12 cellular contexts compared by ENCODE assay signal in genomic region chr11:64321533-64321932, GRCh38. TPM values are rescaled to one million over a fixed set of nuclear protein-coding genes. Genes with fewer than 3 reads are reported as not detected.
DNase-seq lines count a peak whose midpoint lies in the region; ATAC-seq, FAIRE-seq and TF ChIP-seq lines count a peak whose summit lies in the region.
"Had no signal": no experiment of that assay in that cellular context is flagged by ENCODE, and none has a peak within 500 bp of the region (broad histone marks: within the 10 kb centered on the region; RNA-seq: fewer than 3 reads in every experiment).

No MANE protein-coding gene starts in this region.

- no peaks in the 10 kb centered on the region for H3K9me3 Mint-ChIP-seq in type B pancreatic cell
- H3K9me3 Mint-ChIP-seq in activated T-helper 1 cell treated with anti-CD3 and anti-CD28 coated beads, Interleukin-12 subunit alpha, Interleukin-12 subunit beta, Interleukin-2, Interleukin-4 antibody, amounts not matched to agents 30 ng/mL and 10 ng/mL and 1 ng/mL, durations not matched to agents 14 hours and 24 hours and 36 hours = no peaks in the 10 kb centered on the region
- H3K9me3 Mint-ChIP-seq: CD14-positive monocyte; central memory CD8-positive, alpha-beta T cell; stimulated activated naive B cell treated with anti-CD40 and anti-IgM and Interleukin-4, amounts not matched to agents 10 μg/mL and 1 μg/mL and 100 μg/mL, for 72 hours had no signal

- FAIRE-seq in K562 (lab: Jason Lieb, UNC) = no peak

- H4K20me1 ChIP-seq in K562 (replicated peaks; ENCODE audit: control insufficient read depth, insufficient read depth, low read length) = no peaks in the 10 kb centered on the region

- H3K9me3 ChIP-seq in K562 (replicated peaks; ENCODE audit: control insufficient read depth, insufficient read depth, low read depth, low read length) = no peaks in the 10 kb centered on the region
- H3K9me3 ChIP-seq in left lung = no peaks in the 10 kb centered on the region

- peak overlapping the region; percentile 75 for H3K4me3 Mint-ChIP-seq in type B pancreatic cell
- no peak overlapping the region for H3K4me3 Mint-ChIP-seq in activated T-helper 1 cell treated with anti-CD3 and anti-CD28 coated beads, Interleukin-12 subunit alpha, Interleukin-12 subunit beta, Interleukin-2, Interleukin-4 antibody, amounts not matched to agents 30 ng/mL and 10 ng/mL and 1 ng/mL, durations not matched to agents 14 hours and 24 hours and 36 hours
- H3K4me3 Mint-ChIP-seq: CD14-positive monocyte; central memory CD8-positive, alpha-beta T cell; stimulated activated naive B cell treated with anti-CD40 and anti-IgM and Interleukin-4, amounts not matched to agents 10 μg/mL and 1 μg/mL and 100 μg/mL, for 72 hours had no signal

- TF ChIP-seq POLR2A in K562 (conservative IDR thresholded peaks at IDR 0.05) = no peak

- no TSS peak for BruUV-seq in K562 (replicated peaks; lab: Mats Ljungman, UMichigan)

- H3K4me1 ChIP-seq in K562 (replicated peaks in 1 of 2; ENCODE audit: control insufficient read depth in 2 of 2, insufficient read depth in 2 of 2, low read length in 2 of 2) (peaks cover 10 to 50% of the 10 kb centered on the region in 2 experiments; a peak in 4 of 5 replicates), left lung (peaks cover 5 to 32% of the 10 kb centered on the region in 2 donors)

- WGBS in K562 (ENCODE audit: insufficient coverage, low coverage, missing lambda C conversion rate) = 90% methylated on average over 5 of the region's 5 CpGs

- peaks cover 24% of the 10 kb centered on the region for H3K79me2 ChIP-seq in K562 (ENCODE audit: control insufficient read depth, insufficient read depth, low read length)

- H3K27ac Mint-ChIP-seq in type B pancreatic cell = peak overlapping the region; percentile 100
- no peak overlapping the region for H3K27ac Mint-ChIP-seq in activated T-helper 1 cell treated with anti-CD3 and anti-CD28 coated beads, Interleukin-12 subunit alpha, Interleukin-12 subunit beta, Interleukin-2, Interleukin-4 antibody, amounts not matched to agents 30 ng/mL and 10 ng/mL and 1 ng/mL, durations not matched to agents 14 hours and 24 hours and 36 hours
- H3K27ac Mint-ChIP-seq: stimulated activated naive B cell treated with anti-CD40 and anti-IgM and Interleukin-4, amounts not matched to agents 10 μg/mL and 1 μg/mL and 100 μg/mL, for 72 hours had no signal

- POLR2A ChIA-PET in K562 (lab: Yijun Ruan, JAX) = interaction anchor here (0.7 kb wide), 1 partner anchor 51 kb away, joined by 5 read pairs; no protein-coding TSS in a partner anchor

- no peak for TF ChIP-seq RAD21 in K562 (CRISPR knock-in tag; conservative IDR thresholded peaks at IDR 0.05 in 1 of 2, IDR thresholded peaks at IDR 0.05 in 1 of 2)

- CTCF ChIA-PET in K562 (lab: Yijun Ruan, JAX; ENCODE audit: low intra/inter-chr PET ratio) = no interaction called here

- ATAC-seq in K562 (no peak), left lung (peak; percentile 30), sciatic nerve (no peak)
- ATAC-seq: stimulated activated naive B cell treated with anti-CD40 and anti-IgM and Interleukin-4, amounts not matched to agents 10 μg/mL and 1 μg/mL and 100 μg/mL, for 72 hours had no signal

- H3K27me3 ChIP-seq in K562 (ENCODE audit: control insufficient read depth in 2 of 2, insufficient read depth in 2 of 2, low read length in 2 of 2) (no peaks in the 10 kb centered on the region), left lung (no peaks in the 10 kb centered on the region)

- no peak overlapping the region for H3K27ac ChIP-seq in K562 (ENCODE audit: extremely low read depth, low read depth, low read length)
- H3K27ac ChIP-seq in left lung = peak overlapping the region; percentile 26 to 50

- TF ChIP-seq EP300 in K562 (IDR thresholded peaks at IDR 0.05; ENCODE audit: low read length) = no peak

- in situ Hi-C loops in K562 (cut with MboI) = no loop called here

- H3K9ac ChIP-seq in K562 (ENCODE audit: insufficient read depth in 1 of 2, low read depth in 2 of 2, low read length in 2 of 2) = peak overlapping the region in 1 of 2 experiments; percentile 57; a peak in 2 of 4 replicates

- peaks cover 19% of the 10 kb centered on the region for H3K4me1 Mint-ChIP-seq in type B pancreatic cell (ENCODE audit: unreplicated experiment)
- H3K4me1 Mint-ChIP-seq in activated T-helper 1 cell treated with anti-CD3 and anti-CD28 coated beads, Interleukin-12 subunit alpha, Interleukin-12 subunit beta, Interleukin-2, Interleukin-4 antibody, amounts not matched to agents 30 ng/mL and 10 ng/mL and 1 ng/mL, durations not matched to agents 14 hours and 24 hours and 36 hours (ENCODE audit: low read depth) = peaks cover 30% of the 10 kb centered on the region

- peaks cover 33% of the 10 kb centered on the region; the same call in 1 of the 3 replicates for H3K36me3 ChIP-seq in K562 (ENCODE audit: control insufficient read depth, insufficient read depth, low read length)
- peaks cover 0 to 22% of the 10 kb centered on the region in 2 donors for H3K36me3 ChIP-seq in left lung

- H3K4me2 ChIP-seq in K562 (ENCODE audit: insufficient read depth, low read length) = no peak overlapping the region

- TF ChIP-seq CTCF in K562 (IDR thresholded peaks at IDR 0.05 in 2 of 3, conservative IDR thresholded peaks at IDR 0.05 in 1 of 3; ENCODE audit: insufficient read depth in 2 of 3, low read depth in 1 of 3, low read length in 3 of 3) (no peak), left lung (IDR thresholded peaks at IDR 0.05) (no peak), type B pancreatic cell (conservative IDR thresholded peaks at IDR 0.05) (no peak)

- H3K9me1 ChIP-seq in K562 (ENCODE audit: control insufficient read depth, insufficient read depth, low read length) = no peaks in the 10 kb centered on the region

- peak; percentile 43 for DNase-seq in NCI-H2107 (lab: John Stamatoyannopoulos, UW)
- no peak for DNase-seq in K562 (ENCODE audit: extremely low read depth in 1 of 4, low spot score in 3 of 4)
- peak; percentile 64 to 79 for DNase-seq in left lung
- no peak for DNase-seq in type B pancreatic cell (ENCODE audit: extremely low spot score, unreplicated experiment)
- no peak for DNase-seq in activated T-helper 1 cell treated with anti-CD3 and anti-CD28 coated beads, Interleukin-12 subunit alpha, Interleukin-12 subunit beta, Interleukin-2, Interleukin-4 antibody, amounts not matched to agents 30 ng/mL and 10 ng/mL and 1 ng/mL, durations not matched to agents 14 hours and 24 hours and 36 hours (ENCODE audit: low spot score)
- DNase-seq in HK-2 (ENCODE audit: unreplicated experiment) = no peak
- no peak for DNase-seq in sciatic nerve (ENCODE audit: low spot score)
- DNase-seq: activated CD4-positive, CD25-positive, alpha-beta regulatory T cell treated with anti-CD3 and anti-CD28 coated beads, Interleukin-2, amount 50 U/mL, for 72 hours; NCI-H526 treated with DMSO at 0.1 percent for 48 hours; stimulated activated naive B cell treated with anti-CD40 and anti-IgM and Interleukin-4, amounts not matched to agents 10 μg/mL and 1 μg/mL and 100 μg/mL, for 72 hours had no signal

- intact Hi-C loops in K562 (cut with micrococcal nuclease) = no loop called here
- intact Hi-C loops in left lung (cut with DNase I) = no loop called here
- intact Hi-C loops in activated T-helper 1 cell treated with anti-CD3 and anti-CD28 coated beads, Interleukin-12 subunit alpha, Interleukin-12 subunit beta, Interleukin-2, Interleukin-4 antibody, amounts not matched to agents 30 ng/mL and 10 ng/mL and 1 ng/mL, durations not matched to agents 14 hours and 24 hours and 36 hours (cut with micrococcal nuclease) = no loop called here
- intact Hi-C loops in sciatic nerve (cut with DNase I) = no loop called here

- H3K4me3 ChIP-seq in K562 (no peak overlapping the region), left lung (no peak overlapping the region)

- no peak overlapping the region for H2AFZ ChIP-seq in K562 (ENCODE audit: low read depth, low read length)

- H3K36me3 Mint-ChIP-seq in type B pancreatic cell = peaks cover 8% of the 10 kb centered on the region
- H3K36me3 Mint-ChIP-seq in activated T-helper 1 cell treated with anti-CD3 and anti-CD28 coated beads, Interleukin-12 subunit alpha, Interleukin-12 subunit beta, Interleukin-2, Interleukin-4 antibody, amounts not matched to agents 30 ng/mL and 10 ng/mL and 1 ng/mL, durations not matched to agents 14 hours and 24 hours and 36 hours (ENCODE audit: low read depth) = peaks cover 20% of the 10 kb centered on the region

- H3K27me3 Mint-ChIP-seq in type B pancreatic cell = no peaks in the 10 kb centered on the region
- no peaks in the 10 kb centered on the region for H3K27me3 Mint-ChIP-seq in activated T-helper 1 cell treated with anti-CD3 and anti-CD28 coated beads, Interleukin-12 subunit alpha, Interleukin-12 subunit beta, Interleukin-2, Interleukin-4 antibody, amounts not matched to agents 30 ng/mL and 10 ng/mL and 1 ng/mL, durations not matched to agents 14 hours and 24 hours and 36 hours (ENCODE audit: insufficient read depth)
- H3K27me3 Mint-ChIP-seq: central memory CD8-positive, alpha-beta T cell; stimulated activated naive B cell treated with anti-CD40 and anti-IgM and Interleukin-4, amounts not matched to agents 10 μg/mL and 1 μg/mL and 100 μg/mL, for 72 hours had no signal

RNA-seq across cellular contexts. Expression of gene PRDX5, which starts 3.6 kb away (rescaled TPM):
- 9.0 and 17.1 TPM in 2 replicates for total RNA-seq in K562 (2011; cell fraction: chromatin; rRNA removed; ENCODE audit: low replicate concordance)
- total RNA-seq in K562 (2011; cell fraction: nucleolus; rRNA removed) = 29.9 and 32.4 TPM in 2 replicates
- total RNA-seq in K562 (2011; cell fraction: nucleoplasm; rRNA removed) = 24.6 and 37.6 TPM in 2 replicates
- 252 and 268 TPM in 2 replicates for total RNA-seq in K562 (2014; rRNA removed)
- total RNA-seq in K562 (2014; rRNA removed; fragmentation: Illumina TruSeq; extraction: Trizol) = 73.0 and 93.8 TPM in 2 replicates
- 200 and 204 TPM in 2 replicates for total RNA-seq in K562 (2015; rRNA removed; fragmentation: Illumina TruSeq; extraction: Trizol)
- total RNA-seq in K562 (2021) = 124 and 154 TPM in 2 replicates
- 224 and 254 TPM in 2 replicates for polyA plus RNA-seq in K562 (2011; rRNA removed)
- polyA plus RNA-seq in K562 (2011; cell fraction: cytosol; rRNA removed) = 384 and 485 TPM in 2 replicates
- 86.4 and 132 TPM in 2 replicates for polyA plus RNA-seq in K562 (2011; cell fraction: nucleus; rRNA removed)
- polyA plus RNA-seq in K562 (2012) = 288 and 343 TPM in 2 replicates
- polyA plus RNA-seq in K562 (2014; fragmentation: Illumina TruSeq; extraction: Trizol) = 209 and 212 TPM in 2 replicates
- polyA plus RNA-seq in K562 (2014; fragmentation: Nextera tagmentation; extraction: Ambion mirVana) = 10 to 100 TPM; 40.8 to 64.2 TPM
- 327 and 356 TPM in 2 replicates for polyA plus RNA-seq in K562 (2014; rRNA removed)
- polyA minus RNA-seq in K562 (2011; rRNA and poly(A)+ RNA removed) = 63.6 and 63.9 TPM in 2 replicates
- 41.2 and 61.9 TPM in 2 replicates for polyA minus RNA-seq in K562 (2011; cell fraction: cytosol; rRNA and poly(A)+ RNA removed)
- 10.1 and 14.3 TPM in 2 replicates for polyA minus RNA-seq in K562 (2011; cell fraction: nucleus; rRNA and poly(A)+ RNA removed)
- 100 to 1,000 TPM; 165 to 208 TPM for total RNA-seq in left lung
- total RNA-seq in type B pancreatic cell (ENCODE audit: low replicate concordance) = 166 and 227 TPM in 2 replicates
- 89.0 and 100 TPM in 2 replicates for total RNA-seq in activated T-helper 1 cell treated with anti-CD3 and anti-CD28 coated beads, Interleukin-12 subunit alpha, Interleukin-12 subunit beta, Interleukin-2, Interleukin-4 antibody, amounts not matched to agents 30 ng/mL and 10 ng/mL and 1 ng/mL, durations not matched to agents 14 hours and 24 hours and 36 hours
- total RNA-seq in sciatic nerve = 143 TPM

RNA-seq across cellular contexts. Expression of gene TRMT112, which starts 4.2 kb away (rescaled TPM):
- 18.1 and 37.2 TPM in 2 replicates for total RNA-seq in K562 (2011; cell fraction: chromatin; rRNA removed; ENCODE audit: low replicate concordance)
- 57.9 and 58.8 TPM in 2 replicates for total RNA-seq in K562 (2011; cell fraction: nucleolus; rRNA removed)
- 45.5 and 47.9 TPM in 2 replicates for total RNA-seq in K562 (2011; cell fraction: nucleoplasm; rRNA removed)
- total RNA-seq in K562 (2014; rRNA removed) = 391 and 444 TPM in 2 replicates
- 126 and 162 TPM in 2 replicates for total RNA-seq in K562 (2014; rRNA removed; fragmentation: Illumina TruSeq; extraction: Trizol)
- 283 and 300 TPM in 2 replicates for total RNA-seq in K562 (2015; rRNA removed; fragmentation: Illumina TruSeq; extraction: Trizol)
- total RNA-seq in K562 (2021) = 274 and 296 TPM in 2 replicates
- polyA plus RNA-seq in K562 (2011; rRNA removed) = 242 and 243 TPM in 2 replicates
- 309 and 352 TPM in 2 replicates for polyA plus RNA-seq in K562 (2011; cell fraction: cytosol; rRNA removed)
- polyA plus RNA-seq in K562 (2011; cell fraction: nucleus; rRNA removed) = 114 and 135 TPM in 2 replicates
- polyA plus RNA-seq in K562 (2012) = 219 and 519 TPM in 2 replicates
- polyA plus RNA-seq in K562 (2014; fragmentation: Illumina TruSeq; extraction: Trizol) = 266 and 297 TPM in 2 replicates
- polyA plus RNA-seq in K562 (2014; fragmentation: Nextera tagmentation; extraction: Ambion mirVana) = 100 to 1,000 TPM; 358 to 423 TPM
- 377 and 449 TPM in 2 replicates for polyA plus RNA-seq in K562 (2014; rRNA removed)
- polyA minus RNA-seq in K562 (2011; rRNA and poly(A)+ RNA removed) = 48.4 and 49.7 TPM in 2 replicates
- 63.0 and 85.5 TPM in 2 replicates for polyA minus RNA-seq in K562 (2011; cell fraction: cytosol; rRNA and poly(A)+ RNA removed)
- 25.0 and 38.7 TPM in 2 replicates for polyA minus RNA-seq in K562 (2011; cell fraction: nucleus; rRNA and poly(A)+ RNA removed)
- 100 to 1,000 TPM; 178 to 196 TPM for total RNA-seq in left lung
- 160 and 198 TPM in 2 replicates for total RNA-seq in type B pancreatic cell (ENCODE audit: low replicate concordance)
- 307 and 312 TPM in 2 replicates for total RNA-seq in activated T-helper 1 cell treated with anti-CD3 and anti-CD28 coated beads, Interleukin-12 subunit alpha, Interleukin-12 subunit beta, Interleukin-2, Interleukin-4 antibody, amounts not matched to agents 30 ng/mL and 10 ng/mL and 1 ng/mL, durations not matched to agents 14 hours and 24 hours and 36 hours
- 149 TPM for total RNA-seq in sciatic nerve

RNA-seq across cellular contexts. Expression of gene ESRRA, which starts 16.2 kb away (rescaled TPM):
- total RNA-seq in K562 (2011; cell fraction: chromatin; rRNA removed; ENCODE audit: low replicate concordance) = 59.5 and 126 TPM in 2 replicates
- 77.2 and 79.9 TPM in 2 replicates for total RNA-seq in K562 (2011; cell fraction: nucleolus; rRNA removed)
- total RNA-seq in K562 (2011; cell fraction: nucleoplasm; rRNA removed) = 58.7 and 66.9 TPM in 2 replicates
- 89.2 and 89.7 TPM in 2 replicates for total RNA-seq in K562 (2014; rRNA removed)
- total RNA-seq in K562 (2014; rRNA removed; fragmentation: Illumina TruSeq; extraction: Trizol) = 13.8 and 17.3 TPM in 2 replicates
- 30.3 and 31.4 TPM in 2 replicates for total RNA-seq in K562 (2015; rRNA removed; fragmentation: Illumina TruSeq; extraction: Trizol)
- 76.5 and 84.1 TPM in 2 replicates for total RNA-seq in K562 (2021)
- polyA plus RNA-seq in K562 (2011; rRNA removed) = 23.7 and 35.6 TPM in 2 replicates
- polyA plus RNA-seq in K562 (2011; cell fraction: cytosol; rRNA removed) = 35.4 and 60.9 TPM in 2 replicates
- polyA plus RNA-seq in K562 (2011; cell fraction: nucleus; rRNA removed) = 37.9 and 54.0 TPM in 2 replicates
- 31.8 and 58.2 TPM in 2 replicates for polyA plus RNA-seq in K562 (2012)
- polyA plus RNA-seq in K562 (2014; fragmentation: Illumina TruSeq; extraction: Trizol) = 15.3 and 27.6 TPM in 2 replicates
- polyA plus RNA-seq in K562 (2014; fragmentation: Nextera tagmentation; extraction: Ambion mirVana) = 1 to 10 TPM in 1 of 2 experiments, under 1 TPM in 1; 0.27 to 1.0 TPM
- polyA plus RNA-seq in K562 (2014; rRNA removed) = 69.0 and 75.5 TPM in 2 replicates
- 12.5 and 13.5 TPM in 2 replicates for polyA minus RNA-seq in K562 (2011; rRNA and poly(A)+ RNA removed)
- 20.4 and 30.5 TPM in 2 replicates for polyA minus RNA-seq in K562 (2011; cell fraction: cytosol; rRNA and poly(A)+ RNA removed)
- 20.6 and 21.5 TPM in 2 replicates for polyA minus RNA-seq in K562 (2011; cell fraction: nucleus; rRNA and poly(A)+ RNA removed)
- 10 to 100 TPM; 42.8 to 60.1 TPM for total RNA-seq in left lung
- 41.7 and 76.0 TPM in 2 replicates for total RNA-seq in type B pancreatic cell (ENCODE audit: low replicate concordance)
- 64.4 and 67.3 TPM in 2 replicates for total RNA-seq in activated T-helper 1 cell treated with anti-CD3 and anti-CD28 coated beads, Interleukin-12 subunit alpha, Interleukin-12 subunit beta, Interleukin-2, Interleukin-4 antibody, amounts not matched to agents 30 ng/mL and 10 ng/mL and 1 ng/mL, durations not matched to agents 14 hours and 24 hours and 36 hours
- total RNA-seq in sciatic nerve = 17.4 TPM

RNA-seq across cellular contexts. Expression of gene CCDC88B, which starts 18.5 kb away (rescaled TPM):
- total RNA-seq in K562 (2011; cell fraction: chromatin; rRNA removed; ENCODE audit: low replicate concordance) = 6.1 and 13.7 TPM in 2 replicates
- 8.7 and 12.0 TPM in 2 replicates for total RNA-seq in K562 (2011; cell fraction: nucleolus; rRNA removed)
- 7.3 and 11.5 TPM in 2 replicates for total RNA-seq in K562 (2011; cell fraction: nucleoplasm; rRNA removed)
- total RNA-seq in K562 (2014; rRNA removed) = 15.2 and 16.1 TPM in 2 replicates
- total RNA-seq in K562 (2014; rRNA removed; fragmentation: Illumina TruSeq; extraction: Trizol) = 2.7 and 4.7 TPM in 2 replicates
- 10.3 and 12.1 TPM in 2 replicates for total RNA-seq in K562 (2015; rRNA removed; fragmentation: Illumina TruSeq; extraction: Trizol)
- 11.9 and 13.0 TPM in 2 replicates for total RNA-seq in K562 (2021)
- polyA plus RNA-seq in K562 (2011; rRNA removed) = 5.2 and 10.7 TPM in 2 replicates
- polyA plus RNA-seq in K562 (2011; cell fraction: cytosol; rRNA removed) = 10.3 and 16.8 TPM in 2 replicates
- polyA plus RNA-seq in K562 (2011; cell fraction: nucleus; rRNA removed) = 13.5 and 14.6 TPM in 2 replicates
- 10.6 and 21.0 TPM in 2 replicates for polyA plus RNA-seq in K562 (2012)
- polyA plus RNA-seq in K562 (2014; fragmentation: Illumina TruSeq; extraction: Trizol) = 7.9 and 13.4 TPM in 2 replicates
- 1 to 10 TPM in 1 of 2 experiments, under 1 TPM in 1; 0.13 to 1.7 TPM for polyA plus RNA-seq in K562 (2014; fragmentation: Nextera tagmentation; extraction: Ambion mirVana)
- polyA plus RNA-seq in K562 (2014; rRNA removed) = 16.3 and 18.1 TPM in 2 replicates
- 1.2 and 1.5 TPM in 2 replicates for polyA minus RNA-seq in K562 (2011; rRNA and poly(A)+ RNA removed)
- polyA minus RNA-seq in K562 (2011; cell fraction: cytosol; rRNA and poly(A)+ RNA removed) = 2.2 and 7.0 TPM in 2 replicates
- polyA minus RNA-seq in K562 (2011; cell fraction: nucleus; rRNA and poly(A)+ RNA removed) = 2.2 and 5.9 TPM in 2 replicates
- 10 to 100 TPM; 12.1 to 35.7 TPM for total RNA-seq in left lung
- total RNA-seq in type B pancreatic cell (ENCODE audit: low replicate concordance) = 2.8 and 3.1 TPM in 2 replicates
- total RNA-seq in activated T-helper 1 cell treated with anti-CD3 and anti-CD28 coated beads, Interleukin-12 subunit alpha, Interleukin-12 subunit beta, Interleukin-2, Interleukin-4 antibody, amounts not matched to agents 30 ng/mL and 10 ng/mL and 1 ng/mL, durations not matched to agents 14 hours and 24 hours and 36 hours = 133 and 137 TPM in 2 replicates
- total RNA-seq in sciatic nerve = 12.9 TPM

RNA-seq across cellular contexts. Expression of gene CATSPERZ, which starts 21.4 kb away (rescaled TPM):
- total RNA-seq in K562 (2011; cell fraction: chromatin; rRNA removed; ENCODE audit: low replicate concordance) = 3.6 TPM in 1 of 2 replicates, not detected in the other
- total RNA-seq in K562 (2011; cell fraction: nucleolus; rRNA removed) = 1.5 and 2.8 TPM in 2 replicates
- 0.59 and 0.99 TPM in 2 replicates for total RNA-seq in K562 (2011; cell fraction: nucleoplasm; rRNA removed)
- total RNA-seq in K562 (2014; rRNA removed) (8.5 TPM in 2 replicates), K562 (2014; rRNA removed; fragmentation: Illumina TruSeq; extraction: Trizol) (1.2 and 1.6 TPM in 2 replicates), K562 (2015; rRNA removed; fragmentation: Illumina TruSeq; extraction: Trizol) (3.8 and 4.1 TPM in 2 replicates), K562 (2021) (5.1 and 5.4 TPM in 2 replicates), left lung (not detected), type B pancreatic cell (ENCODE audit: low replicate concordance) (not detected in 2 replicates), sciatic nerve (not detected)
- polyA plus RNA-seq in K562 (2011; rRNA removed) (0.86 and 1.2 TPM in 2 replicates), K562 (2014; fragmentation: Illumina TruSeq; extraction: Trizol) (3.5 and 4.3 TPM in 2 replicates), K562 (2014; fragmentation: Nextera tagmentation; extraction: Ambion mirVana) (1 to 10 TPM; 1.3 to 2.2 TPM), K562 (2014; rRNA removed) (5.3 and 8.3 TPM in 2 replicates)
- 2.9 and 3.2 TPM in 2 replicates for polyA plus RNA-seq in K562 (2011; cell fraction: cytosol; rRNA removed)
- 1.5 and 2.0 TPM in 2 replicates for polyA plus RNA-seq in K562 (2011; cell fraction: nucleus; rRNA removed)
- 4.4 and 4.7 TPM in 2 replicates for polyA plus RNA-seq in K562 (2012)
- 0.32 TPM in 1 of 2 replicates, not detected in the other for polyA minus RNA-seq in K562 (2011; rRNA and poly(A)+ RNA removed)
- polyA minus RNA-seq in K562 (2011; cell fraction: cytosol; rRNA and poly(A)+ RNA removed) = not detected in 2 replicates
- not detected in 2 replicates for polyA minus RNA-seq in K562 (2011; cell fraction: nucleus; rRNA and poly(A)+ RNA removed)
- total RNA-seq in activated T-helper 1 cell treated with anti-CD3 and anti-CD28 coated beads, Interleukin-12 subunit alpha, Interleukin-12 subunit beta, Interleukin-2, Interleukin-4 antibody, amounts not matched to agents 30 ng/mL and 10 ng/mL and 1 ng/mL, durations not matched to agents 14 hours and 24 hours and 36 hours = 0.47 TPM in 1 of 2 replicates, not detected in the other
- polyA plus RNA-seq: CD14-positive monocyte had no signal

Comparison
In these comparisons a context has a peak if more than half of its experiments do, and no peak if none do; other contexts are left out.
1. DNase-seq: peak in NCI-H2107 (single experiment) and left lung (2 of 2); none in K562 (0 of 4), type B pancreatic cell (single experiment), activated T-helper 1 cell treated with anti-CD3 and anti-CD28 coated beads, Interleukin-12 subunit alpha, Interleukin-12 subunit beta, Interleukin-2, Interleukin-4 antibody, amounts not matched to agents 30 ng/mL and 10 ng/mL and 1 ng/mL, durations not matched to agents 14 hours and 24 hours and 36 hours (single experiment), HK-2 (single experiment) and sciatic nerve (single experiment).